Comparison of ENCODE assay signal across 8 cellular contexts in the genomic region with DNA sequence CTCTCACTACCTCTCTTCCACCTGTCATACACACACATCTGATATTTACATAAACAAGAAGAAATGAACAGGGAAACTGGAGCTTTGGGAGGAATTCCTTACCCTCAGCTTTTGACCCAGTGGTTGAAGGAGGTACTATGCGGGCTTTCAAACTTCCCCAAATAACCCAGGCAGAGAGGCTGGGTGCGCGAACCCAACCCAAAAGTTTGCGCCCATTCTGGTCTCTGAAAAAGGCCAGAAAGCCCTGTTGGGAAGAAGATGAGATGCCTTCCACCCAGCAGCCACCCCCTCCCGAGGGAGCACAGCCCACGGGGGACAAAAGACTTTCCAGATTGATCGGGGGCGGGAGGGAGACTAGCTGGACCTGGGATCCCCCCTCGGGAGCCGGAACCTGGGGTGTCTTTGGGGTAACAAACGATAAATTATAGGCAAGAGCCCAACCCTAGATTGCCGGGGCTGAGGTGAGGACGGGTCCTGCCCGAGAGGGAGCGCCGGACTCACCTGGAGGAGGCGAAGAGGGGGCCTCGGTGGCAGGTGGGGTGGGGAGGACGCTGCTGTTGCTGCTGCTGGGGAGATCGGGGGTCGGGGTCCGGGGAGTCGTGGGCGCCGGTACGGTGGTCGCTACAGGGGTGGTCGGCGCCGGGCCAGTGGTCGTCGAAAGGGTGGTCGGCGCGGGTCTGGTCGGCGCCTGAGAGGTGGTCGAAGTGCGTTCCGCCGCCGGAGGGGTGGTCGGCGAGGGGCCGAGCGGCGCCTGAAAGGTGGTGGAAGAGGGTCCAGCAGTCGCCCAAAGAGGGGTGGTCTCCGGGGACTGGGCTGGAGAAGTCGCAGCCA. TPM values are rescaled to one million over a fixed set of nuclear protein-coding genes. Genes with fewer than 3 reads are reported as not detected.
A peak's percentile ranks its signal among the peaks of the same experiment; 100 is the strongest.
DNase-seq lines count a peak whose midpoint lies in the region; ATAC-seq, FAIRE-seq and TF ChIP-seq lines count a peak whose summit lies in the region.

No MANE protein-coding gene starts in this region.

- peak overlapping the region; percentile 68 to 74 for H3K4me3 ChIP-seq in foreskin fibroblast (ENCODE audit: low read depth in 1 of 2, low read length in 2 of 2)

- H3K4me3 Mint-ChIP-seq in osteocyte (ENCODE audit: unreplicated experiment), result peak overlapping the region; percentile 91

- in situ Hi-C loops in KBM-7 (cut with MboI; ENCODE audit: low pct_unique_long_range_greater_than_20kb, low sequenced_read_pairs), result no loop called here

- H3K27ac Mint-ChIP-seq in osteocyte (ENCODE audit: unreplicated experiment), result peak overlapping the region; percentile 41

- TF ChIP-seq CTCF in foreskin fibroblast (IDR thresholded peaks at IDR 0.05; ENCODE audit: low read depth, low read length) (no peak), osteocyte (IDR thresholded peaks at IDR 0.05) (no peak), D721Med (IDR thresholded peaks at IDR 0.05; ENCODE audit: insufficient read depth, missing control alignments) (no peak)

- H3K27me3 Mint-ChIP-seq in osteocyte (ENCODE audit: unreplicated experiment), result no peaks in the 10 kb centered on the region

- peaks cover 50% of the 10 kb centered on the region for H3K4me1 Mint-ChIP-seq in osteocyte (ENCODE audit: unreplicated experiment)

- FAIRE-seq in D721Med (lab: Jason Lieb, UNC), result no peak

- peak; percentile 59 for DNase-seq in CD1c-positive myeloid dendritic cell (ENCODE audit: extremely low spot score)
- peak; percentile 45 for DNase-seq in KBM-7
- peak; percentile 67 for DNase-seq in activated CD8-positive, alpha-beta memory T cell treated with anti-CD3 and anti-CD28 coated beads, Interleukin-2, amount 50 U/mL, for 48 hours
- DNase-seq in foreskin fibroblast, result peak in 1 of 2 donors; percentile 50
- DNase-seq in osteocyte (ENCODE audit: extremely low spot score, unreplicated experiment), result no peak
- DNase-seq in D721Med (ENCODE audit: insufficient read length, low spot score), result no peak

- no peaks in the 10 kb centered on the region for H3K36me3 Mint-ChIP-seq in osteocyte (ENCODE audit: unreplicated experiment)

- no peaks in the 10 kb centered on the region for H3K9me3 Mint-ChIP-seq in osteocyte (ENCODE audit: unreplicated experiment)

- ATAC-seq in HG02870 (IDR thresholded peaks at IDR 0.05; ENCODE audit: unreplicated experiment) (no peak), GM19467 (IDR thresholded peaks at IDR 0.05; ENCODE audit: unreplicated experiment) (no peak)

RNA-seq across cellular contexts. Expression of gene MEGF9, which starts 0.8 kb away (rescaled TPM):
- total RNA-seq in osteocyte, result 21.4 and 21.9 TPM in 2 replicates

Comparison
In these comparisons a context has a peak if more than half of its experiments do, and no peak if none do; other contexts are left out.
1. DNase-seq: peak in CD1c-positive myeloid dendritic cell (single experiment), KBM-7 (single experiment) and activated CD8-positive, alpha-beta memory T cell treated with anti-CD3 and anti-CD28 coated beads, Interleukin-2, amount 50 U/mL, for 48 hours (single experiment); none in osteocyte (single experiment) and D721Med (single experiment).